Comparison of ENCODE assay signal across 4 cellular contexts in genomic region chr4:185051283-185051682, GRCh38. TPM values are rescaled to one million over a fixed set of nuclear protein-coding genes. Genes with fewer than 3 reads are reported as not detected.
"Had no signal": no experiment of that assay in that cellular context is flagged by ENCODE, and none has a peak within 500 bp of the region (broad histone marks: within the 10 kb centered on the region; RNA-seq: fewer than 3 reads in every experiment).

No MANE protein-coding gene starts in this region.

RNA-seq across cellular contexts. Expression of gene HELT, which starts 33.0 kb away (rescaled TPM):
- total RNA-seq: LHCN-M2, M059J, MCF 10A, NCI-H460 had no signal
